Comparison of ENCODE assay signal across 1 cellular context in the genomic region with DNA sequence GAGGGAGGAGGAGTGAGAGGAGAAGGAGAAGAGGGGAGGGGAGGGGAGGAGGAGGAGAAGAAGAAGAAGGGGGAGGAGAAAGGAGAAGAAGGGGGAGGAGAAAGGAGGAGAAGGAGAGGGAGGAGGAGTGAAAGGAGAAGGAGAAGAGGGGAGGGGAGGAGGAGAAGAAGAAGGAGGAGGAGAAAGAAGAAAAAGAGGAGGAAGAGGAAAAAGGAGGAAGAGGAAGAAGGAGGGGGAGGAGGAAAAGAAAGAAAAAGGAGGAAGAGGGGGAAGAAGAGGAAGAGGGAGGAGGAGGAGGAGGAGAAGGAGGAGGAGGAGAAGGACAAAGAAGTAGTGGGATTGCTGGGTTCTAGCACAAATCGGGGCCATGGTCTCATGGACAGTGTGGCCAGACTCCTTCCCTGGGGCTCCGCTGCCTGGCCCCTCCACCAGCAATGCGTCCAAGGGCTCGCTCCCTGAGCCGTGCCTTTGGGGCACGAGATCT.
A peak's percentile ranks its signal among the peaks of the same experiment; 100 is the strongest.
TF ChIP-seq lines count a peak whose summit lies in the region.

No MANE protein-coding gene starts in this region.

TF ChIP-seq in K562, 482 proteins besides CTCF, POLR2A, EP300 and RAD21 (continued from another document):
- TF ChIP-seq CUX1 (CRISPR knock-in tag; IDR thresholded peaks at IDR 0.05) (no peak), IRF1 (CRISPR knock-in tag; IDR thresholded peaks at IDR 0.05; ENCODE audit: borderline replicate concordance) (no peak), ZNF263 (CRISPR knock-in tag; IDR thresholded peaks at IDR 0.05; ENCODE audit: borderline replicate concordance) (peak; percentile 87), U2AF2 (optimal IDR thresholded peaks at IDR 0.05; ENCODE audit: low read depth, low read length) (no peak), MCM3 (IDR thresholded peaks at IDR 0.05) (no peak), MAFF (IDR thresholded peaks at IDR 0.05; ENCODE audit: low read length) (no peak), CBFA2T3 (IDR thresholded peaks at IDR 0.05) (no peak)
- TF ChIP-seq, protein P1, sequence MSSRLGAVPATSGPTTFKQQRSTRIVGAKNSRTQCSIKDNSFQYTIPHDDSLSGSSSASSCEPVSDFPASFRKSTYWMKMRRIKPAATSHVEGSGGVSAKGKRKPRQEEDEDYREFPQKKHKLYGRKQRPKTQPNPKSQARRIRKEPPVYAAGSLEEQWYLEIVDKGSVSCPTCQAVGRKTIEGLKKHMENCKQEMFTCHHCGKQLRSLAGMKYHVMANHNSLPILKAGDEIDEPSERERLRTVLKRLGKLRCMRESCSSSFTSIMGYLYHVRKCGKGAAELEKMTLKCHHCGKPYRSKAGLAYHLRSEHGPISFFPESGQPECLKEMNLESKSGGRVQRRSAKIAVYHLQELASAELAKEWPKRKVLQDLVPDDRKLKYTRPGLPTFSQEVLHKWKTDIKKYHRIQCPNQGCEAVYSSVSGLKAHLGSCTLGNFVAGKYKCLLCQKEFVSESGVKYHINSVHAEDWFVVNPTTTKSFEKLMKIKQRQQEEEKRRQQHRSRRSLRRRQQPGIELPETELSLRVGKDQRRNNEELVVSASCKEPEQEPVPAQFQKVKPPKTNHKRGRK (tag; IDR thresholded peaks at IDR 0.05), result peak; percentile 93
- TF ChIP-seq, protein P2, sequence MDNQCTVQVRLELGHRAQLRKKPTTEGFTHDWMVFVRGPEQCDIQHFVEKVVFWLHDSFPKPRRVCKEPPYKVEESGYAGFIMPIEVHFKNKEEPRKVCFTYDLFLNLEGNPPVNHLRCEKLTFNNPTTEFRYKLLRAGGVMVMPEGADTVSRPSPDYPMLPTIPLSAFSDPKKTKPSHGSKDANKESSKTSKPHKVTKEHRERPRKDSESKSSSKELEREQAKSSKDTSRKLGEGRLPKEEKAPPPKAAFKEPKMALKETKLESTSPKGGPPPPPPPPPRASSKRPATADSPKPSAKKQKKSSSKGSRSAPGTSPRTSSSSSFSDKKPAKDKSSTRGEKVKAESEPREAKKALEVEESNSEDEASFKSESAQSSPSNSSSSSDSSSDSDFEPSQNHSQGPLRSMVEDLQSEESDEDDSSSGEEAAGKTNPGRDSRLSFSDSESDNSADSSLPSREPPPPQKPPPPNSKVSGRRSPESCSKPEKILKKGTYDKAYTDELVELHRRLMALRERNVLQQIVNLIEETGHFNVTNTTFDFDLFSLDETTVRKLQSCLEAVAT (IDR thresholded peaks at IDR 0.05), result peak in 1 of 2 experiments; percentile 50; a peak in 1 of 4 replicates
- TF ChIP-seq, protein P3, sequence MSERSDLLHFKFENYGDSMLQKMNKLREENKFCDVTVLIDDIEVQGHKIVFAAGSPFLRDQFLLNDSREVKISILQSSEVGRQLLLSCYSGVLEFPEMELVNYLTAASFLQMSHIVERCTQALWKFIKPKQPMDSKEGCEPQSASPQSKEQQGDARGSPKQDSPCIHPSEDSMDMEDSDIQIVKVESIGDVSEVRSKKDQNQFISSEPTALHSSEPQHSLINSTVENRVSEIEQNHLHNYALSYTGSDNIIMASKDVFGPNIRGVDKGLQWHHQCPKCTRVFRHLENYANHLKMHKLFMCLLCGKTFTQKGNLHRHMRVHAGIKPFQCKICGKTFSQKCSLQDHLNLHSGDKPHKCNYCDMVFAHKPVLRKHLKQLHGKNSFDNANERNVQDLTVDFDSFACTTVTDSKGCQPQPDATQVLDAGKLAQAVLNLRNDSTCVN (CRISPR knock-in tag; IDR thresholded peaks at IDR 0.05), result 0 out of 2 replicates have a peak, but pooled peaks have one; percentile 59
- TF ChIP-seq, protein P4, sequence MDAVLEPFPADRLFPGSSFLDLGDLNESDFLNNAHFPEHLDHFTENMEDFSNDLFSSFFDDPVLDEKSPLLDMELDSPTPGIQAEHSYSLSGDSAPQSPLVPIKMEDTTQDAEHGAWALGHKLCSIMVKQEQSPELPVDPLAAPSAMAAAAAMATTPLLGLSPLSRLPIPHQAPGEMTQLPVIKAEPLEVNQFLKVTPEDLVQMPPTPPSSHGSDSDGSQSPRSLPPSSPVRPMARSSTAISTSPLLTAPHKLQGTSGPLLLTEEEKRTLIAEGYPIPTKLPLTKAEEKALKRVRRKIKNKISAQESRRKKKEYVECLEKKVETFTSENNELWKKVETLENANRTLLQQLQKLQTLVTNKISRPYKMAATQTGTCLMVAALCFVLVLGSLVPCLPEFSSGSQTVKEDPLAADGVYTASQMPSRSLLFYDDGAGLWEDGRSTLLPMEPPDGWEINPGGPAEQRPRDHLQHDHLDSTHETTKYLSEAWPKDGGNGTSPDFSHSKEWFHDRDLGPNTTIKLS (IDR thresholded peaks at IDR 0.05; ENCODE audit: borderline replicate concordance, low read depth), result no peak
